ENCODE assay signal across 26 cellular contexts in the genomic region with DNA sequence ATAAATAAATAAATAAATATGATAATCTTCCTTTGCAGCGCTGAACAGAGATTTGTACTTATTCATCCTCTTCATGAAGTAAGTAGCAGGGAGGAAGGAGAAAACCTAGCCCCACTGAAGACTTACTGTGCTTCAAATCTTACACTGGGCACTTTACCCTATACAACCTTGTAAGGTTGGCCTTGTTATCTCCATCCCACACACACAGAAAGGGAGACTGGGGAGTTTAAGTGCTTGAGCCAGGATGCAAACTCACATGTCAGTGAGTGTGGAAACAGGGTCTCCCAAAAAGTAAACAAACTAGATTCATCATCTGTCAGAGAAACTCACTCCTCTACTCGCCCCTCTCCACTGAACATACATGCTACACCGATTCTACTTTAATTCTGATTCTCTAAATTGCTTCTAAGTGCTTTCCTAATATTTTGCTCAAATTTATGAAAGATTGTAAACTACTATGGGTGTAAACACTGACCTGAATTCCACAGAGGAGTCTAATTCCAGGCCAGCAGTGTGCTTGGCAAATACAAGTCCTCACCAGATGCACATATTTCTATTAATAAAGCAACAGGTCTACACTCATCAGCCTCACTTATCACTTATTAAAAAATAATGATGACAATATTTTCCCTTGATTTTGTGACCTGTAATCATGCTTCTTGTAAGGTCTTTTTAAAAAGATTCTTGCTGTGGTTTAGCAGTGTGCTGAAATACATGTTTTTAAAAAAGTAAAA.
"Had no signal": no experiment of that assay in that cellular context is flagged by ENCODE, and none has a peak within 500 bp of the region (broad histone marks: within the 10 kb centered on the region; RNA-seq: fewer than 3 reads in every experiment).

No MANE protein-coding gene starts in this region.

- H3K4me3 ChIP-seq: cardiac muscle cell, hepatocyte, left ventricle myocardium inferior, sigmoid colon, smooth muscle cell had no signal

- H3K36me3 ChIP-seq: cardiac muscle cell, left ventricle myocardium inferior, sigmoid colon had no signal

- H3K36me3 Mint-ChIP-seq: immature natural killer cell had no signal

- H3K27ac ChIP-seq: hepatocyte, left ventricle myocardium inferior, sigmoid colon had no signal

- H2AFZ ChIP-seq: hepatocyte had no signal

- H3K4me3 Mint-ChIP-seq: activated CD4-positive, alpha-beta memory T cell treated with anti-CD3 and anti-CD28 coated beads, Interleukin-2, amount 10 ng/mL, durations not matched to agents 7 days and 5 days; activated naive CD4-positive, alpha-beta T cell treated with anti-CD3 and anti-CD28 coated beads for 36 hours; activated T-cell treated with anti-CD3 and anti-CD28 coated beads, Interleukin-2, amount 50 U/mL, for 72 hours; dendritic cell treated with granulocyte-macrophage colony-stimulating factor and Interleukin-4, amounts not matched to agents 40 ng/mL and 50 ng/mL, for 4 days; immature natural killer cell; stimulated activated naive B cell treated with anti-CD40 and anti-IgM and Interleukin-4, amounts not matched to agents 10 μg/mL and 1 μg/mL and 100 μg/mL, for 72 hours; T-helper 17 cell had no signal

- H3K9me3 Mint-ChIP-seq: activated naive CD4-positive, alpha-beta T cell treated with anti-CD3 and anti-CD28 coated beads for 36 hours; immature natural killer cell had no signal

- H3K4me1 Mint-ChIP-seq: activated CD4-positive, alpha-beta memory T cell treated with anti-CD3 and anti-CD28 coated beads, Interleukin-2, amount 10 ng/mL, durations not matched to agents 7 days and 5 days; immature natural killer cell; T-helper 17 cell had no signal

- H3K27me3 Mint-ChIP-seq: activated CD4-positive, alpha-beta memory T cell treated with anti-CD3 and anti-CD28 coated beads, Interleukin-2, amount 10 ng/mL, durations not matched to agents 7 days and 5 days; dendritic cell treated with granulocyte-macrophage colony-stimulating factor and Interleukin-4, amounts not matched to agents 40 ng/mL and 50 ng/mL, for 4 days; stimulated activated naive B cell treated with anti-CD40 and anti-IgM and Interleukin-4, amounts not matched to agents 10 μg/mL and 1 μg/mL and 100 μg/mL, for 72 hours; T-helper 17 cell had no signal

- H3K27me3 ChIP-seq: cardiac muscle cell, hepatocyte, sigmoid colon had no signal

- H3K27ac Mint-ChIP-seq: activated CD4-positive, alpha-beta memory T cell treated with anti-CD3 and anti-CD28 coated beads, Interleukin-2, amount 10 ng/mL, durations not matched to agents 7 days and 5 days; activated naive CD4-positive, alpha-beta T cell treated with anti-CD3 and anti-CD28 coated beads for 36 hours; activated T-cell treated with anti-CD3 and anti-CD28 coated beads, Interleukin-2, amount 50 U/mL, for 72 hours; dendritic cell treated with granulocyte-macrophage colony-stimulating factor and Interleukin-4, amounts not matched to agents 40 ng/mL and 50 ng/mL, for 4 days; immature natural killer cell; stimulated activated naive B cell treated with anti-CD40 and anti-IgM and Interleukin-4, amounts not matched to agents 10 μg/mL and 1 μg/mL and 100 μg/mL, for 72 hours; T-helper 17 cell had no signal

- ATAC-seq: activated T-cell treated with anti-CD3 and anti-CD28 coated beads, Interleukin-2, amount 50 U/mL, for 72 hours; stimulated activated naive B cell treated with anti-CD40 and anti-IgM and Interleukin-4, amounts not matched to agents 10 μg/mL and 1 μg/mL and 100 μg/mL, for 72 hours; T-helper 17 cell had no signal

- DNase-seq: activated CD4-positive, alpha-beta memory T cell treated with anti-CD3 and anti-CD28 coated beads, Interleukin-2, amount 10 ng/mL, durations not matched to agents 7 days and 5 days; activated CD4-positive, alpha-beta T cell treated with anti-CD3 and anti-CD28 coated beads for 48 hours; activated effector memory CD4-positive, alpha-beta T cell treated with Interleukin-2 at 50 U/mL for 16 hours; activated naive CD4-positive, alpha-beta T cell treated with anti-CD3 and anti-CD28 coated beads for 36 hours; activated T-cell treated with anti-CD3 and anti-CD28 coated beads, Interleukin-2, amount 50 U/mL, for 72 hours; amygdala; effector CD4-positive, alpha-beta T cell; foreskin fibroblast; immature natural killer cell; kidney glomerular epithelial cell; left ventricle myocardium inferior; mammary epithelial cell; nucleus accumbens; posterior cingulate gyrus; sigmoid colon; stimulated activated CD4-positive, alpha-beta T cell treated with anti-CD3 and anti-CD28 coated beads, Interleukin-15, amount 100 ng/mL, for 24 hours; stimulated activated CD4-positive, alpha-beta T cell treated with anti-CD3 and anti-CD28 coated beads, Interleukin-2, amount 100 ng/mL, for 48 hours; stimulated activated CD8-positive, alpha-beta memory T cell treated with anti-CD3 and anti-CD28 coated beads, Interleukin-4, amount 100 ng/mL, for 48 hours; stimulated activated naive B cell treated with anti-CD40 and anti-IgM and Interleukin-4, amounts not matched to agents 10 μg/mL and 1 μg/mL and 100 μg/mL, for 72 hours; SW 1271; T-helper 17 cell; trophoblast cell had no signal

- H3K9me3 ChIP-seq: left ventricle myocardium inferior, sigmoid colon had no signal

- H3K4me2 ChIP-seq: hepatocyte had no signal
